Comparison of ENCODE assay signal across 9 cellular contexts in the genomic region with DNA sequence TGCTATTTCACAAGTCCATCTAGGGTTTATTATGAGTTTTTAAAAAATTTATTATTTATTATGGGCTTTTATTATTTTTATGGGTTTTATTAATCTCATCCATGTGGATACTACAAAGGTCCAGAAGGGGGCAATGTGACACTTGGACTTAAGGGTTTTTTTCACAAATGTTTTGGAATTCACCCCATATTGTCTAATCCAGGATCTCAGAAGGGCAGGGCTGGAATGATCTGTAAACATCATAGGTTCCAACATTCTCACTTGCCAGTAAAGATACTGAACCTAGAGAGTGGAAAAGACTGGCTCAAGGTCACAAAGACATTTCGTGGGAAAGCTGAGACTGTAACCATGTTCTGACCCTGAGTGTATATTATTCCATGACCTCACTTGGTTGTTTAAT. TPM values are rescaled to one million over a fixed set of nuclear protein-coding genes. Genes with fewer than 3 reads are reported as not detected.
A peak's percentile ranks its signal among the peaks of the same experiment; 100 is the strongest.
DNase-seq lines count a peak whose midpoint lies in the region; ATAC-seq and TF ChIP-seq lines count a peak whose summit lies in the region.
"Had no signal": no experiment of that assay in that cellular context is flagged by ENCODE, and none has a peak within 500 bp of the region (broad histone marks: within the 10 kb centered on the region; RNA-seq: fewer than 3 reads in every experiment).

No MANE protein-coding gene starts in this region.

- no peaks in the 10 kb centered on the region for H3K36me3 Mint-ChIP-seq in progenitor cell of endocrine pancreas (ENCODE audit: insufficient read depth)

- H4K20me1 ChIP-seq in MM.1S (ENCODE audit: insufficient read depth, low read length): no peaks in the 10 kb centered on the region

- no peak overlapping the region for H3K4me3 Mint-ChIP-seq in progenitor cell of endocrine pancreas (ENCODE audit: low read depth)

- no peaks in the 10 kb centered on the region for H3K79me2 ChIP-seq in MM.1S (ENCODE audit: low read length)

- ATAC-seq in GM21447 (IDR thresholded peaks at IDR 0.05; ENCODE audit: unreplicated experiment) (no peak), GM19463 (IDR thresholded peaks at IDR 0.05; ENCODE audit: unreplicated experiment) (no peak)

- H3F3A ChIP-seq in MM.1S (ENCODE audit: insufficient read depth, low read length): no peaks in the 10 kb centered on the region

- no peaks in the 10 kb centered on the region for H3K9me2 ChIP-seq in MM.1S (replicated peaks; ENCODE audit: insufficient read depth, low read length)

- no peak overlapping the region for H3K27ac ChIP-seq in MM.1S (ENCODE audit: low read length)
- H3K27ac ChIP-seq: epithelial cell of prostate had no signal

- H3K9me3 ChIP-seq in MM.1S (replicated peaks; ENCODE audit: insufficient read depth, low read length): no peaks in the 10 kb centered on the region

- no peaks in the 10 kb centered on the region for H3K27me3 ChIP-seq in MM.1S (replicated peaks; ENCODE audit: insufficient read depth, low read length)

- H3K9ac ChIP-seq in MM.1S (ENCODE audit: low read length): no peak overlapping the region

- H3K27me3 Mint-ChIP-seq in progenitor cell of endocrine pancreas: no peaks in the 10 kb centered on the region

- no peak overlapping the region for H3K27ac Mint-ChIP-seq in progenitor cell of endocrine pancreas

- no peaks in the 10 kb centered on the region for H3K36me3 ChIP-seq in MM.1S (replicated peaks; ENCODE audit: insufficient read depth, low read length)

- H3K4me2 ChIP-seq in MM.1S (ENCODE audit: low read depth, low read length): no peak overlapping the region

- no peak overlapping the region for H2AFZ ChIP-seq in MM.1S (ENCODE audit: low read length)

- no peaks in the 10 kb centered on the region for H3K9me3 Mint-ChIP-seq in progenitor cell of endocrine pancreas (ENCODE audit: low read depth)

- H3K4me1 Mint-ChIP-seq in progenitor cell of endocrine pancreas (ENCODE audit: low read depth): no peaks in the 10 kb centered on the region

- H3K4me1 ChIP-seq in MM.1S (ENCODE audit: low read length): no peaks in the 10 kb centered on the region

- H3K4me3 ChIP-seq in MM.1S (ENCODE audit: low read length) (no peak overlapping the region), choroid plexus epithelial cell (ENCODE audit: low read depth, low read length) (no peak overlapping the region)

- peak; percentile 48 for TF ChIP-seq CTCF in MM.1S (IDR thresholded peaks at IDR 0.05; ENCODE audit: low read length)
- peak; percentile 62 for TF ChIP-seq CTCF in choroid plexus epithelial cell (conservative IDR thresholded peaks at IDR 0.05; ENCODE audit: low read depth, low read length)
- peak; percentile 57 for TF ChIP-seq CTCF in progenitor cell of endocrine pancreas (IDR thresholded peaks at IDR 0.05; ENCODE audit: unreplicated experiment)

- DNase-seq in NCI-H1092 treated with DMSO at 0.1 percent for 48 hours (lab: John Stamatoyannopoulos, UW) (peak; percentile 3), NCI-H1092 (lab: John Stamatoyannopoulos, UW) (no peak), MM.1S (no peak), choroid plexus epithelial cell (ENCODE audit: low read depth) (peak; percentile 87), progenitor cell of endocrine pancreas (ENCODE audit: low spot score, unreplicated experiment) (no peak), SKM-1 treated with dmso at 0.1 percent for 144 hours (lab: John Stamatoyannopoulos, UW; ENCODE audit: unreplicated experiment) (no peak)

RNA-seq across cellular contexts. Expression of gene NIM1K, which starts 35.6 kb away (rescaled TPM):
- total RNA-seq in progenitor cell of endocrine pancreas: 0.19 and 0.49 TPM in 2 replicates

Comparison
In these comparisons a context has a peak if more than half of its experiments do, and no peak if none do; other contexts are left out.
1. DNase-seq: peak in NCI-H1092 treated with DMSO at 0.1 percent for 48 hours (single experiment) and choroid plexus epithelial cell (single experiment); none in NCI-H1092 (single experiment), MM.1S (single experiment), progenitor cell of endocrine pancreas (single experiment) and SKM-1 treated with dmso at 0.1 percent for 144 hours (single experiment).
2. Peak in every context shown above with its lines, with median percentiles within 50 percentile points of each other: CTCF ChIP-seq.